Comparison of ENCODE assay signal across 19 cellular contexts in the genomic region with DNA sequence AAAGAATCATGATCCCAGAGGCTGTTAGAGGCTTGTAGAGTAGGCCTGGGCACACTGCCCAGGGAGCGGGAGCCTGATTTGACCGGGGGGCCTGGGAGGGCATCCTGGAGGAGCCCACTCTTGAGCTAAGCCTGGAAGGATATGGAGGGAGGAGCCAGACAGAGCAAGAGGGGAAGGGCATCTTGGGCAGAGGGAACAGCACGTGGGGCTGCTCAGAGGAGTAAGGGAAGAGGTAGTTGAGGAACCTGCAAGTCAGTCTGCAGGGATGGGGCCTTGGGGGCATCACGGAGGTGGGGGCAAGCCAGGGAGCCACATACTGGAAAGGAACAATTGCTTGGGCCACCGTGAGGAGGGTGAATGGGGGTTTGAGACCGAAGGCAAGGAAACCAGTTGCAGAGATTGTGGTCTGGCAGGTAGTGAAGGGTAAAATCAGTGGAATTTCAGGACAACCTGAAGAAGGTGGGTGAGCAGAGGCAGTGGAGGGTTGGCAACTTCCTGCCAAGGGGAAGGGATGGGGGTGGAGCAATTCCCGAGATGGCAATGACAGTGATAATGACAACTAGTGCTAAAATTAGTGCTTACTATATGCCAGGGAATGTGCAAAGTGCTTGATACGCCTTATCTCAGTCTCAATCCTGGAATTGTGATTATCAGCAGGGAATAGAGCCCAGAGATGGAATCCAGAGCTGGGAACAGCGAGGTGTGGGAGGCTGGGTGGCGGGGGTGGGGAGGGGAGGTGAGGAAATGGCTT. TPM values are rescaled to one million over a fixed set of nuclear protein-coding genes. Genes with fewer than 3 reads are reported as not detected.
DNase-seq lines count a peak whose midpoint lies in the region; ATAC-seq, FAIRE-seq and TF ChIP-seq lines count a peak whose summit lies in the region.
"Had no signal": no experiment of that assay in that cellular context is flagged by ENCODE, and none has a peak within 500 bp of the region (broad histone marks: within the 10 kb centered on the region; RNA-seq: fewer than 3 reads in every experiment).

No MANE protein-coding gene starts in this region.

- H3K4me3 ChIP-seq in HepG2 (replicated peaks in 1 of 3; ENCODE audit: insufficient read depth in 1 of 3, low read depth in 2 of 3, low read length in 3 of 3) (no peak overlapping the region), right lobe of liver (no peak overlapping the region), neural cell (ENCODE audit: low read length) (no peak overlapping the region), transverse colon (no peak overlapping the region)
- H3K4me3 ChIP-seq: lung, sigmoid colon had no signal

- H3K9me3 ChIP-seq in HepG2 (ENCODE audit: low read length) (no peaks in the 10 kb centered on the region), right lobe of liver (no peaks in the 10 kb centered on the region), neural cell (ENCODE audit: low read length) (no peaks in the 10 kb centered on the region), transverse colon (no peaks in the 10 kb centered on the region)
- H3K9me3 ChIP-seq: sigmoid colon had no signal

- peak overlapping the region; percentile 40; the same call in 1 of the 2 replicates for H3K4me2 ChIP-seq in HepG2 (ENCODE audit: low read depth, low read length)
- H3K4me2 ChIP-seq in neural cell (ENCODE audit: low read length) = no peak overlapping the region

- no peak for DNase-seq in HepG2 (ENCODE audit: low spot score)
- no peak for DNase-seq in right lobe of liver
- DNase-seq in Right ventricle myocardium superior = no peak
- DNase-seq in MV-4-11 (lab: John Stamatoyannopoulos, UW) = no peak
- no peak for DNase-seq in NCI-H2196 treated with DMSO at 0.1 percent for 48 hours (lab: John Stamatoyannopoulos, UW; ENCODE audit: unreplicated experiment)
- DNase-seq in transverse colon = no peak
- DNase-seq: activated CD4-positive, alpha-beta T cell treated with anti-CD3 and anti-CD28 coated beads for 48 hours; activated gamma-delta T cell; activated T-cell treated with anti-CD3 and anti-CD28 coated beads, Interleukin-2, amount 50 U/mL, for 1 hour; sigmoid colon; stimulated activated CD4-positive, alpha-beta T cell treated with anti-CD3 and anti-CD28 coated beads, Interleukin-15, amount 100 ng/mL, for 24 hours; stimulated activated naive CD4-positive, alpha-beta T cell treated with Interleukin-2 at 50 U/mL for 16 hours had no signal

- H3K27ac ChIP-seq in HepG2 (ENCODE audit: extremely low read length, insufficient read depth, low read length) (no peak overlapping the region), right lobe of liver (no peak overlapping the region), neural cell (ENCODE audit: low read length) (no peak overlapping the region), transverse colon (peak overlapping the region in 1 of 4 donors; percentile 58)
- H3K27ac ChIP-seq: epithelial cell of prostate, RWPE1, sigmoid colon had no signal

- H3K79me2 ChIP-seq in HepG2 (ENCODE audit: insufficient read depth, low read length) = no peaks in the 10 kb centered on the region
- no peaks in the 10 kb centered on the region for H3K79me2 ChIP-seq in neural cell (replicated peaks; ENCODE audit: insufficient read depth, low read length)

- intact Hi-C loops in HepG2 (cut with micrococcal nuclease; ENCODE audit: unreplicated experiment) = no loop called here
- intact Hi-C loops in right lobe of liver (cut with DNase I) = loop anchor here in 1 of 2 donors (10.0 kb wide), 1 partner anchor 193 kb away; no protein-coding TSS in a partner anchor
- intact Hi-C loops in Right ventricle myocardium superior (cut with DNase I) = no loop called here
- intact Hi-C loops in transverse colon (cut with DNase I; ENCODE audit: low total_unique reads) = no loop called here

- H2AFZ ChIP-seq in HepG2 (ENCODE audit: low read length) (no peak overlapping the region), neural cell (ENCODE audit: low read depth, low read length) (no peak overlapping the region)

- no peaks in the 10 kb centered on the region for H3F3A ChIP-seq in neural cell (ENCODE audit: insufficient read depth, low read length, poor library complexity, severe bottlenecking)

- H4K20me1 ChIP-seq in HepG2 (ENCODE audit: insufficient read depth, low read length) (no peaks in the 10 kb centered on the region), neural cell (ENCODE audit: insufficient read depth) (no peaks in the 10 kb centered on the region)

- in situ Hi-C loops in HepG2 (cut with HindIII; ENCODE audit: extremely low pct_ligation_motif_present, low pct_unique_long_range_greater_than_20kb) = no loop called here
- in situ Hi-C loops in transverse colon (cut with MboI; ENCODE audit: low pct_ligation_motif_present in 1 of 4, low pct_unique_long_range_greater_than_20kb in 1 of 4, low sequenced_read_pairs in 3 of 4) = loop anchor here in 2 of 4 donors (10.0 kb wide), 2 partner anchors 103 to 353 kb away; no protein-coding TSS in a partner anchor

- TF ChIP-seq POLR2A in HepG2 (IDR thresholded peaks at IDR 0.05; ENCODE audit: insufficient read depth in 1 of 2, low read depth in 2 of 2, low read length in 2 of 2) (no peak), right lobe of liver (IDR thresholded peaks at IDR 0.05) (no peak), transverse colon (IDR thresholded peaks at IDR 0.05) (no peak)

- H3K4me1 ChIP-seq in HepG2 (ENCODE audit: insufficient read depth, low read length) (peaks cover 80% of the 10 kb centered on the region), right lobe of liver (no peaks in the 10 kb centered on the region), transverse colon (peaks cover 0 to 9% (median 2%) of the 10 kb centered on the region in 4 donors)
- H3K4me1 ChIP-seq: sigmoid colon had no signal

- H3K36me3 ChIP-seq in HepG2 (replicated peaks in 1 of 2; ENCODE audit: control insufficient read depth in 1 of 2, insufficient read depth in 2 of 2, low read length in 2 of 2) (no peaks in the 10 kb centered on the region), right lobe of liver (no peaks in the 10 kb centered on the region), neural cell (ENCODE audit: insufficient read depth, low read length) (no peaks in the 10 kb centered on the region), transverse colon (no peaks in the 10 kb centered on the region)
- H3K36me3 ChIP-seq: sigmoid colon had no signal

- H3K9ac ChIP-seq in HepG2 (ENCODE audit: insufficient read depth, low read depth, low read length) (no peak overlapping the region), neural cell (ENCODE audit: low read length) (peak overlapping the region; percentile 12)

- whole genome bisulfite sequencing in HepG2 (ENCODE audit: low lambda C conversion rate) = 31% methylated on average over 10 of the region's 10 CpGs
- WGBS in right lobe of liver (ENCODE audit: insufficient coverage, low coverage, low lambda C conversion rate, missing lambda C conversion rate) = 65% methylated on average over 10 of the region's 10 CpGs
- WGBS in transverse colon (ENCODE audit: low coverage in 1 of 2), 2 donors = 61 to 69% methylated on average over 8 to 10 of the region's 10 CpGs

- FAIRE-seq in HepG2 (lab: Jason Lieb, UNC) = no peak
- FAIRE-seq: H54 had no signal

- POLR2A ChIA-PET in HepG2 (lab: Yijun Ruan, JAX) = no interaction called here

- H3K27me3 ChIP-seq in HepG2 (ENCODE audit: control insufficient read depth in 1 of 2, insufficient read depth in 2 of 2, low read length in 2 of 2) (peaks cover 0 to 7% of the 10 kb centered on the region in 2 experiments; a peak in 2 of 5 replicates), right lobe of liver (no peaks in the 10 kb centered on the region), neural cell (ENCODE audit: insufficient read depth, low read depth, low read length) (no peaks in the 10 kb centered on the region), transverse colon (no peaks in the 10 kb centered on the region)
- H3K27me3 ChIP-seq: sigmoid colon had no signal

- BruUV-seq in HepG2 (replicated peaks; lab: Mats Ljungman, UMichigan) = no TSS peak

- ATAC-seq in HepG2 = no peak
- ATAC-seq in right lobe of liver = no peak
- ATAC-seq in Right ventricle myocardium superior (ENCODE audit: poor library complexity) = peak; percentile 84
- no peak for ATAC-seq in GM21515 (IDR thresholded peaks at IDR 0.05; ENCODE audit: unreplicated experiment)
- ATAC-seq: CD8-positive, alpha-beta T cell had no signal

- TF ChIP-seq CTCF in HepG2 (CRISPR knock-in tag; IDR thresholded peaks at IDR 0.05) = no peak
- no peak for TF ChIP-seq CTCF in right lobe of liver (IDR thresholded peaks at IDR 0.05)
- no peak for TF ChIP-seq CTCF in neural cell (IDR thresholded peaks at IDR 0.05; ENCODE audit: poor library complexity, severe bottlenecking)
- TF ChIP-seq CTCF in transverse colon (IDR thresholded peaks at IDR 0.05) = no peak

- CTCF ChIA-PET in HepG2 (lab: Yijun Ruan, JAX; ENCODE audit: low intra/inter-chr PET ratio, low total read pairs) = no interaction called here

- no peaks in the 10 kb centered on the region for H3K9me2 ChIP-seq in neural cell (ENCODE audit: insufficient read depth, low read length)

- TF ChIP-seq EP300 in HepG2 (IDR thresholded peaks at IDR 0.05; ENCODE audit: low read depth in 2 of 2, low read length in 2 of 2) (no peak), HepG2 (CRISPR knock-in tag; IDR thresholded peaks at IDR 0.05; ENCODE audit: borderline replicate concordance) (no peak), neural cell (conservative IDR thresholded peaks at IDR 0.05; ENCODE audit: poor library complexity, severe bottlenecking) (no peak), transverse colon (IDR thresholded peaks at IDR 0.05; ENCODE audit: low read depth) (no peak)

- no peak for TF ChIP-seq RAD21 in HepG2 (CRISPR knock-in tag; IDR thresholded peaks at IDR 0.05)
- TF ChIP-seq RAD21 in neural cell (conservative IDR thresholded peaks at IDR 0.05) = no peak

RNA-seq across cellular contexts. Expression of a gene that starts 9.7 kb away (rescaled TPM):
- total RNA-seq in HepG2 (2016; rRNA removed; fragmentation: Illumina TruSeq; extraction: Trizol) (5.1 and 5.2 TPM in 2 replicates), right lobe of liver (10 to 100 TPM in 2 of 6 experiments, 1 to 10 TPM in 4; 6.1 to 14.5 (median 8.4) TPM), Right ventricle myocardium superior (28.3 TPM), transverse colon (100 to 1,000 TPM in 1 of 4 donors, 10 to 100 TPM in 3; 14.1 to 163 (median 34.6) TPM)
- 2.6 and 3.4 TPM in 2 replicates for total RNA-seq in HepG2 (2016; cell fraction: cytosol; rRNA removed; fragmentation: Illumina TruSeq; extraction: Trizol; ENCODE audit: low read depth)
- total RNA-seq in HepG2 (2016; cell fraction: insoluble cytoplasmic fraction; rRNA removed; fragmentation: Illumina TruSeq; extraction: Trizol) = 5.2 and 5.4 TPM in 2 replicates
- total RNA-seq in HepG2 (2016; cell fraction: membrane; rRNA removed; fragmentation: Illumina TruSeq; extraction: Trizol) = 4.3 and 5.6 TPM in 2 replicates
- 7.2 and 9.2 TPM in 2 replicates for total RNA-seq in HepG2 (2016; cell fraction: nucleus; rRNA removed; fragmentation: Illumina TruSeq; extraction: Trizol)
- polyA plus RNA-seq in HepG2 (2011; rRNA removed) (3.4 and 3.9 TPM in 2 replicates), neural cell (16.9 and 21.0 TPM in 2 replicates)
- 1.9 and 2.7 TPM in 2 replicates for polyA plus RNA-seq in HepG2 (2011; cell fraction: cytosol; rRNA removed)
- 15.5 and 22.7 TPM in 2 replicates for polyA plus RNA-seq in HepG2 (2011; cell fraction: nucleus; rRNA removed)
- 6.0 and 9.1 TPM in 2 replicates for polyA plus RNA-seq in HepG2 (2012)
- polyA plus RNA-seq in HepG2 (2016; cell fraction: cytosol; fragmentation: Illumina TruSeq; extraction: Trizol; ENCODE audit: low read depth) = 3.8 and 4.7 TPM in 2 replicates
- polyA plus RNA-seq in HepG2 (2016; cell fraction: insoluble cytoplasmic fraction; fragmentation: Illumina TruSeq; extraction: Trizol; ENCODE audit: low read depth) = 8.3 and 10.1 TPM in 2 replicates
- polyA plus RNA-seq in HepG2 (2016; cell fraction: membrane; fragmentation: Illumina TruSeq; extraction: Trizol; ENCODE audit: low read depth) = 5.1 and 5.2 TPM in 2 replicates
- polyA plus RNA-seq in HepG2 (2016; cell fraction: nucleus; fragmentation: Illumina TruSeq; extraction: Trizol; ENCODE audit: insufficient read depth, low read depth) = 24.6 and 26.3 TPM in 2 replicates
- polyA minus RNA-seq in HepG2 (2011; rRNA and poly(A)+ RNA removed; ENCODE audit: low replicate concordance) = 7.4 and 12.2 TPM in 2 replicates
- polyA minus RNA-seq in HepG2 (2011; cell fraction: cytosol; rRNA and poly(A)+ RNA removed) = 6.2 and 6.7 TPM in 2 replicates
- 9.0 and 12.1 TPM in 2 replicates for polyA minus RNA-seq in HepG2 (2011; cell fraction: nucleus; rRNA and poly(A)+ RNA removed)
- 54.1 and 59.6 TPM in 2 replicates for polyA minus RNA-seq in neural cell
